Comparison of ENCODE assay signal across 1 cellular context in genomic region chr17:81222620-81222905, GRCh38.
TF ChIP-seq lines count a peak whose summit lies in the region.

No MANE protein-coding gene starts in this region.

TF ChIP-seq in K562, 482 proteins besides CTCF, POLR2A, EP300 and RAD21 (continued from another document):
- no peak for TF ChIP-seq RERE (CRISPR knock-in tag; IDR thresholded peaks at IDR 0.05; ENCODE audit: borderline replicate concordance)
- TF ChIP-seq, protein P1, sequence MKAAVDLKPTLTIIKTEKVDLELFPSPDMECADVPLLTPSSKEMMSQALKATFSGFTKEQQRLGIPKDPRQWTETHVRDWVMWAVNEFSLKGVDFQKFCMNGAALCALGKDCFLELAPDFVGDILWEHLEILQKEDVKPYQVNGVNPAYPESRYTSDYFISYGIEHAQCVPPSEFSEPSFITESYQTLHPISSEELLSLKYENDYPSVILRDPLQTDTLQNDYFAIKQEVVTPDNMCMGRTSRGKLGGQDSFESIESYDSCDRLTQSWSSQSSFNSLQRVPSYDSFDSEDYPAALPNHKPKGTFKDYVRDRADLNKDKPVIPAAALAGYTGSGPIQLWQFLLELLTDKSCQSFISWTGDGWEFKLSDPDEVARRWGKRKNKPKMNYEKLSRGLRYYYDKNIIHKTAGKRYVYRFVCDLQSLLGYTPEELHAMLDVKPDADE (conservative IDR thresholded peaks at IDR 0.05; ENCODE audit: control insufficient read depth, low read depth, low read length): 0 out of 2 replicates have a peak, but pooled peaks have one; percentile 24
- TF ChIP-seq, protein P2, sequence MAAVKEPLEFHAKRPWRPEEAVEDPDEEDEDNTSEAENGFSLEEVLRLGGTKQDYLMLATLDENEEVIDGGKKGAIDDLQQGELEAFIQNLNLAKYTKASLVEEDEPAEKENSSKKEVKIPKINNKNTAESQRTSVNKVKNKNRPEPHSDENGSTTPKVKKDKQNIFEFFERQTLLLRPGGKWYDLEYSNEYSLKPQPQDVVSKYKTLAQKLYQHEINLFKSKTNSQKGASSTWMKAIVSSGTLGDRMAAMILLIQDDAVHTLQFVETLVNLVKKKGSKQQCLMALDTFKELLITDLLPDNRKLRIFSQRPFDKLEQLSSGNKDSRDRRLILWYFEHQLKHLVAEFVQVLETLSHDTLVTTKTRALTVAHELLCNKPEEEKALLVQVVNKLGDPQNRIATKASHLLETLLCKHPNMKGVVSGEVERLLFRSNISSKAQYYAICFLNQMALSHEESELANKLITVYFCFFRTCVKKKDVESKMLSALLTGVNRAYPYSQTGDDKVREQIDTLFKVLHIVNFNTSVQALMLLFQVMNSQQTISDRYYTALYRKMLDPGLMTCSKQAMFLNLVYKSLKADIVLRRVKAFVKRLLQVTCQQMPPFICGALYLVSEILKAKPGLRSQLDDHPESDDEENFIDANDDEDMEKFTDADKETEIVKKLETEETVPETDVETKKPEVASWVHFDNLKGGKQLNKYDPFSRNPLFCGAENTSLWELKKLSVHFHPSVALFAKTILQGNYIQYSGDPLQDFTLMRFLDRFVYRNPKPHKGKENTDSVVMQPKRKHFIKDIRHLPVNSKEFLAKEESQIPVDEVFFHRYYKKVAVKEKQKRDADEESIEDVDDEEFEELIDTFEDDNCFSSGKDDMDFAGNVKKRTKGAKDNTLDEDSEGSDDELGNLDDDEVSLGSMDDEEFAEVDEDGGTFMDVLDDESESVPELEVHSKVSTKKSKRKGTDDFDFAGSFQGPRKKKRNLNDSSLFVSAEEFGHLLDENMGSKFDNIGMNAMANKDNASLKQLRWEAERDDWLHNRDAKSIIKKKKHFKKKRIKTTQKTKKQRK (IDR thresholded peaks at IDR 0.05; ENCODE audit: borderline replicate concordance, low read depth, low read length): no peak
- peak; percentile 55; the same call in 1 of the 2 replicates for TF ChIP-seq PHF8 (IDR thresholded peaks at IDR 0.05; ENCODE audit: borderline replicate concordance, low read length)
- TF ChIP-seq MAZ (CRISPR knock-in tag; conservative IDR thresholded peaks at IDR 0.05 in 1 of 2, IDR thresholded peaks at IDR 0.05 in 1 of 2): peak in 1 of 2 experiments; percentile 19; a peak in 1 of 4 replicates
- no peak for TF ChIP-seq ZEB2 (IDR thresholded peaks at IDR 0.05)
- TF ChIP-seq NR4A1 (CRISPR knock-in tag; IDR thresholded peaks at IDR 0.05): no peak
- no peak for TF ChIP-seq NR4A1 (tag; IDR thresholded peaks at IDR 0.05)
- no peak for TF ChIP-seq GTF2F1 (IDR thresholded peaks at IDR 0.05; ENCODE audit: low read depth, low read length)
- TF ChIP-seq ZZZ3 (IDR thresholded peaks at IDR 0.05): no peak
- no peak for TF ChIP-seq HNRNPH1 (optimal IDR thresholded peaks at IDR 0.05; ENCODE audit: low read depth, low read length)
- TF ChIP-seq GTF2E2 (tag; IDR thresholded peaks at IDR 0.05): no peak
- peak; percentile 33; the same call in 1 of the 2 replicates for TF ChIP-seq ZNF511 (CRISPR knock-in tag; IDR thresholded peaks at IDR 0.05)
- TF ChIP-seq, protein P3, sequence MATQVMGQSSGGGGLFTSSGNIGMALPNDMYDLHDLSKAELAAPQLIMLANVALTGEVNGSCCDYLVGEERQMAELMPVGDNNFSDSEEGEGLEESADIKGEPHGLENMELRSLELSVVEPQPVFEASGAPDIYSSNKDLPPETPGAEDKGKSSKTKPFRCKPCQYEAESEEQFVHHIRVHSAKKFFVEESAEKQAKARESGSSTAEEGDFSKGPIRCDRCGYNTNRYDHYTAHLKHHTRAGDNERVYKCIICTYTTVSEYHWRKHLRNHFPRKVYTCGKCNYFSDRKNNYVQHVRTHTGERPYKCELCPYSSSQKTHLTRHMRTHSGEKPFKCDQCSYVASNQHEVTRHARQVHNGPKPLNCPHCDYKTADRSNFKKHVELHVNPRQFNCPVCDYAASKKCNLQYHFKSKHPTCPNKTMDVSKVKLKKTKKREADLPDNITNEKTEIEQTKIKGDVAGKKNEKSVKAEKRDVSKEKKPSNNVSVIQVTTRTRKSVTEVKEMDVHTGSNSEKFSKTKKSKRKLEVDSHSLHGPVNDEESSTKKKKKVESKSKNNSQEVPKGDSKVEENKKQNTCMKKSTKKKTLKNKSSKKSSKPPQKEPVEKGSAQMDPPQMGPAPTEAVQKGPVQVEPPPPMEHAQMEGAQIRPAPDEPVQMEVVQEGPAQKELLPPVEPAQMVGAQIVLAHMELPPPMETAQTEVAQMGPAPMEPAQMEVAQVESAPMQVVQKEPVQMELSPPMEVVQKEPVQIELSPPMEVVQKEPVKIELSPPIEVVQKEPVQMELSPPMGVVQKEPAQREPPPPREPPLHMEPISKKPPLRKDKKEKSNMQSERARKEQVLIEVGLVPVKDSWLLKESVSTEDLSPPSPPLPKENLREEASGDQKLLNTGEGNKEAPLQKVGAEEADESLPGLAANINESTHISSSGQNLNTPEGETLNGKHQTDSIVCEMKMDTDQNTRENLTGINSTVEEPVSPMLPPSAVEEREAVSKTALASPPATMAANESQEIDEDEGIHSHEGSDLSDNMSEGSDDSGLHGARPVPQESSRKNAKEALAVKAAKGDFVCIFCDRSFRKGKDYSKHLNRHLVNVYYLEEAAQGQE (CRISPR knock-in tag; IDR thresholded peaks at IDR 0.05; ENCODE audit: low read depth): 0 out of 2 replicates have a peak, but pooled peaks have one; percentile 46
- no peak for TF ChIP-seq CSDE1 (IDR thresholded peaks at IDR 0.05)
- no peak for TF ChIP-seq ZNF644 (tag; IDR thresholded peaks at IDR 0.05; ENCODE audit: low read depth)
- TF ChIP-seq THRAP3 (IDR thresholded peaks at IDR 0.05; ENCODE audit: borderline replicate concordance): no peak
- no peak for TF ChIP-seq CREB1 (IDR thresholded peaks at IDR 0.05)
- no peak for TF ChIP-seq CREB1 (CRISPR knock-in tag; IDR thresholded peaks at IDR 0.05)
- peak; percentile 20; the same call in 1 of the 2 replicates for TF ChIP-seq SIN3B (IDR thresholded peaks at IDR 0.05; ENCODE audit: low read depth)
- TF ChIP-seq MYBL2 (IDR thresholded peaks at IDR 0.05; ENCODE audit: low read depth): no peak
- no peak for TF ChIP-seq MYBL2 (CRISPR knock-in tag; IDR thresholded peaks at IDR 0.05; ENCODE audit: borderline replicate concordance)
- TF ChIP-seq CAMTA2 (CRISPR knock-in tag; conservative IDR thresholded peaks at IDR 0.05): no peak
- no peak for TF ChIP-seq ETV6 (IDR thresholded peaks at IDR 0.05; ENCODE audit: borderline replicate concordance in 1 of 2, low read depth in 2 of 2, low read length in 1 of 2)
- no peak for TF ChIP-seq ETV6 (CRISPR knock-in tag; IDR thresholded peaks at IDR 0.05; ENCODE audit: borderline replicate concordance)
- TF ChIP-seq SMAD1 (IDR thresholded peaks at IDR 0.05; ENCODE audit: low read depth, low read length, partially characterized antibody): no peak
- TF ChIP-seq, protein P4, sequence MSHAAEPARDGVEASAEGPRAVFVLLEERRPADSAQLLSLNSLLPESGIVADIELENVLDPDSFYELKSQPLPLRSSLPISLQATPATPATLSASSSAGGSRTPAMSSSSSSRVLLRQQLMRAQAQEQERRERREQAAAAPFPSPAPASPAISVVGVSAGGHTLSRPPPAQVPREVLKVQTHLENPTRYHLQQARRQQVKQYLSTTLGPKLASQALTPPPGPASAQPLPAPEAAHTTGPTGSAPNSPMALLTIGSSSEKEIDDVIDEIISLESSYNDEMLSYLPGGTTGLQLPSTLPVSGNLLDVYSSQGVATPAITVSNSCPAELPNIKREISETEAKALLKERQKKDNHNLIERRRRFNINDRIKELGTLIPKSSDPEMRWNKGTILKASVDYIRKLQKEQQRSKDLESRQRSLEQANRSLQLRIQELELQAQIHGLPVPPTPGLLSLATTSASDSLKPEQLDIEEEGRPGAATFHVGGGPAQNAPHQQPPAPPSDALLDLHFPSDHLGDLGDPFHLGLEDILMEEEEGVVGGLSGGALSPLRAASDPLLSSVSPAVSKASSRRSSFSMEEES (CRISPR knock-in tag; IDR thresholded peaks at IDR 0.05): no peak
- TF ChIP-seq, protein P5, sequence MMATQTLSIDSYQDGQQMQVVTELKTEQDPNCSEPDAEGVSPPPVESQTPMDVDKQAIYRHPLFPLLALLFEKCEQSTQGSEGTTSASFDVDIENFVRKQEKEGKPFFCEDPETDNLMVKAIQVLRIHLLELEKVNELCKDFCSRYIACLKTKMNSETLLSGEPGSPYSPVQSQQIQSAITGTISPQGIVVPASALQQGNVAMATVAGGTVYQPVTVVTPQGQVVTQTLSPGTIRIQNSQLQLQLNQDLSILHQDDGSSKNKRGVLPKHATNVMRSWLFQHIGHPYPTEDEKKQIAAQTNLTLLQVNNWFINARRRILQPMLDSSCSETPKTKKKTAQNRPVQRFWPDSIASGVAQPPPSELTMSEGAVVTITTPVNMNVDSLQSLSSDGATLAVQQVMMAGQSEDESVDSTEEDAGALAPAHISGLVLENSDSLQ (IDR thresholded peaks at IDR 0.05): no peak
- no peak for TF ChIP-seq ARID3B (CRISPR knock-in tag; IDR thresholded peaks at IDR 0.05; ENCODE audit: borderline replicate concordance)
- no peak for TF ChIP-seq KDM1A (IDR thresholded peaks at IDR 0.05)
